In genomic region chr17:78674595-78675315, GRCh38 we compare ENCODE assay signal across 12 cellular contexts.
A peak's percentile ranks its signal among the peaks of the same experiment; 100 is the strongest.
DNase-seq lines count a peak whose midpoint lies in the region; ATAC-seq and TF ChIP-seq lines count a peak whose summit lies in the region.
"Had no signal": no experiment of that assay in that cellular context is flagged by ENCODE, and none has a peak within 500 bp of the region (broad histone marks: within the 10 kb centered on the region; RNA-seq: fewer than 3 reads in every experiment).

No MANE protein-coding gene starts in this region.

- no peak overlapping the region for H3K4me3 ChIP-seq in HEK293 (ENCODE audit: low read depth, low read length)
- H3K4me3 ChIP-seq in mucosa of descending colon = no peak overlapping the region
- no peak overlapping the region for H3K4me3 ChIP-seq in breast epithelium
- H3K4me3 ChIP-seq in hepatocyte = no peak overlapping the region
- H3K4me3 ChIP-seq: heart right ventricle, SK-N-MC had no signal

- peaks cover 0 to 63% of the 10 kb centered on the region in 2 experiments; a peak in 1 of 3 replicates for H3K36me3 ChIP-seq in HEK293 (ENCODE audit: control insufficient read depth in 2 of 2, insufficient read depth in 1 of 2, low read length in 2 of 2)
- H3K36me3 ChIP-seq in mucosa of descending colon (ENCODE audit: low read depth) = peaks cover 6% of the 10 kb centered on the region
- H3K36me3 ChIP-seq in breast epithelium = peaks cover 6% of the 10 kb centered on the region
- H3K36me3 ChIP-seq in hepatocyte (replicated peaks; ENCODE audit: insufficient read depth, low read depth) = no peaks in the 10 kb centered on the region

- peaks cover 10% of the 10 kb centered on the region for H3K36me3 Mint-ChIP-seq in T-helper 17 cell (ENCODE audit: low read depth)

- CTCF ChIA-PET in HEK293 (lab: Yijun Ruan, JAX) = interaction anchor here (0.7 to 1.7 kb wide), 3 partner anchors 9 to 56 kb away, joined by 3 to 7 read pairs (median 3); no protein-coding TSS in a partner anchor

- no peaks in the 10 kb centered on the region for H3K9me3 ChIP-seq in HEK293 (ENCODE audit: control insufficient read depth, insufficient read depth, low read depth, low read length)
- H3K9me3 ChIP-seq in T-helper 17 cell (ENCODE audit: control insufficient read depth, low read length, poor library complexity, severe bottlenecking) = no peaks in the 10 kb centered on the region
- H3K9me3 ChIP-seq in mucosa of descending colon = no peaks in the 10 kb centered on the region
- no peaks in the 10 kb centered on the region for H3K9me3 ChIP-seq in breast epithelium
- no peaks in the 10 kb centered on the region for H3K9me3 ChIP-seq in hepatocyte (ENCODE audit: low read depth)
- H3K9me3 ChIP-seq: heart right ventricle had no signal

- no peaks in the 10 kb centered on the region for H3K27me3 Mint-ChIP-seq in T-helper 17 cell

- H3K27me3 ChIP-seq in breast epithelium = no peaks in the 10 kb centered on the region
- H3K27me3 ChIP-seq in hepatocyte = no peaks in the 10 kb centered on the region
- H3K27me3 ChIP-seq: heart right ventricle had no signal

- no peaks in the 10 kb centered on the region for H3K79me2 ChIP-seq in hepatocyte

- TF ChIP-seq POLR2A in breast epithelium (IDR thresholded peaks at IDR 0.05) = no peak

- H3K4me1 ChIP-seq in HEK293 (ENCODE audit: control insufficient read depth, insufficient read depth, low read length) (no peaks in the 10 kb centered on the region), mucosa of descending colon (ENCODE audit: low read depth) (no peaks in the 10 kb centered on the region), breast epithelium (no peaks in the 10 kb centered on the region), hepatocyte (ENCODE audit: insufficient read depth) (no peaks in the 10 kb centered on the region)

- H3K27ac ChIP-seq in HEK293 (ENCODE audit: extremely low read depth, low read depth, low read length) (no peak overlapping the region), breast epithelium (no peak overlapping the region), hepatocyte (no peak overlapping the region)
- H3K27ac ChIP-seq: heart right ventricle, SK-N-MC had no signal

- H3K27ac Mint-ChIP-seq in T-helper 17 cell = peak overlapping the region; percentile 57

- no peak for TF ChIP-seq CTCF in HEK293 (tag by site-specific recombination; IDR thresholded peaks at IDR 0.05)
- no peak for TF ChIP-seq CTCF in mucosa of descending colon (IDR thresholded peaks at IDR 0.05)
- TF ChIP-seq CTCF in breast epithelium (IDR thresholded peaks at IDR 0.05) = no peak
- no peak for TF ChIP-seq CTCF in hepatocyte (IDR thresholded peaks at IDR 0.05; ENCODE audit: poor library complexity)

- 94% methylated on average over 28 of the region's 28 CpGs for WGBS in hepatocyte (ENCODE audit: low lambda C conversion rate, missing lambda C conversion rate)

- peak overlapping the region; percentile 33 for H3K4me3 Mint-ChIP-seq in T-helper 17 cell

- intact Hi-C loops in mucosa of descending colon (cut with DNase I, micrococcal nuclease) = no loop called here
- intact Hi-C loops in cardiac septum (cut with DNase I) = no loop called here
- intact Hi-C loops in breast epithelium (cut with DNase I; ENCODE audit: low total_unique reads) = no loop called here

- H3K4me2 ChIP-seq in hepatocyte = no peak overlapping the region

- H3K9me2 ChIP-seq in hepatocyte (replicated peaks; ENCODE audit: insufficient read depth) = no peaks in the 10 kb centered on the region

- H3K4me1 Mint-ChIP-seq in T-helper 17 cell = peaks cover 19% of the 10 kb centered on the region

- ATAC-seq in T-helper 17 cell (no peak), mucosa of descending colon (peak; percentile 28)

- no peak overlapping the region for H2AFZ ChIP-seq in hepatocyte

- POLR2A ChIA-PET in HEK293 (lab: Yijun Ruan, JAX) = no interaction called here

- peak; percentile 41 for DNase-seq in DMS79 treated with DMSO at 0.1 percent for 48 hours (lab: John Stamatoyannopoulos, UW)
- no peak for DNase-seq in T-helper 17 cell
- no peak for DNase-seq in mucosa of descending colon
- DNase-seq in cardiac septum (ENCODE audit: low spot score) = no peak
- DNase-seq in breast epithelium (ENCODE audit: low spot score in 2 of 2) = no peak
- no peak for DNase-seq in hepatocyte (ENCODE audit: low spot score)
- no peak for DNase-seq in A172 (ENCODE audit: low spot score)
- DNase-seq: heart right ventricle, NCI-H526, retina had no signal

- H4K20me1 ChIP-seq in hepatocyte (ENCODE audit: insufficient read depth, poor library complexity, severe bottlenecking) = no peaks in the 10 kb centered on the region

TF ChIP-seq in HEK293, 187 proteins besides CTCF, POLR2A, EP300 and RAD21:
- TF ChIP-seq ZNF600 (tag by site-specific recombination; IDR thresholded peaks at IDR 0.05) (0 out of 2 replicates have a peak, but pooled peaks have one; percentile 40), ZNF677 (tag by site-specific recombination; IDR thresholded peaks at IDR 0.05) (no peak), ZBTB21 (tag by site-specific recombination; IDR thresholded peaks at IDR 0.05) (no peak), KLF16 (tag by site-specific recombination; IDR thresholded peaks at IDR 0.05) (no peak)
- TF ChIP-seq, protein P1, sequence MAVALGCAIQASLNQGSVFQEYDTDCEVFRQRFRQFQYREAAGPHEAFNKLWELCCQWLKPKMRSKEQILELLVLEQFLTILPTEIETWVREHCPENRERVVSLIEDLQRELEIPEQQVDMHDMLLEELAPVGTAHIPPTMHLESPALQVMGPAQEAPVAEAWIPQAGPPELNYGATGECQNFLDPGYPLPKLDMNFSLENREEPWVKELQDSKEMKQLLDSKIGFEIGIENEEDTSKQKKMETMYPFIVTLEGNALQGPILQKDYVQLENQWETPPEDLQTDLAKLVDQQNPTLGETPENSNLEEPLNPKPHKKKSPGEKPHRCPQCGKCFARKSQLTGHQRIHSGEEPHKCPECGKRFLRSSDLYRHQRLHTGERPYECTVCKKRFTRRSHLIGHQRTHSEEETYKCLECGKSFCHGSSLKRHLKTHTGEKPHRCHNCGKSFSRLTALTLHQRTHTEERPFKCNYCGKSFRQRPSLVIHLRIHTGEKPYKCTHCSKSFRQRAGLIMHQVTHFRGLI (tag by site-specific recombination; IDR thresholded peaks at IDR 0.05) = 0 out of 2 replicates have a peak, but pooled peaks have one; percentile 26
